ENCODE assay signal across 37 cellular contexts in the genomic region with DNA sequence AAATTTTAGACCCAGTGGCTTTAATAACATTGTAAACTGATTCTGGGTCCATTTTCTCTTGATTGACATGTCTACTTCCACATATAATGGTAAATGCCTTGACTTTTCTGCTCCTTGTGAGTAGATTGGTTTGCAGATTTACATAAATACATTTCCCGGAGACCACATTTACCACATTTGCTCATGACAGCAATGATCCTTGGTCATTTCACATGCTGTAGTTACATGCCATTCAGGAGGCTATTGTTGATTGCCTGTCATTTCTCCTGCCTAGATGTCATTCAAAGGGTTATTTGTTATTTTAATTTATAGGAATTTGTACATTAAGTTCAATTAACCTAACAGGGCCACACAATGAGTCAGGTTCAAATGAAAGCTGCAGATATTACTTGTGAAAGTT.
"Had no signal": no experiment of that assay in that cellular context is flagged by ENCODE, and none has a peak within 500 bp of the region (broad histone marks: within the 10 kb centered on the region; RNA-seq: fewer than 3 reads in every experiment).

No MANE protein-coding gene starts in this region.

- H3K36me3 Mint-ChIP-seq: activated naive CD4-positive, alpha-beta T cell treated with anti-CD3 and anti-CD28 coated beads, Interleukin-2, amount 50 U/mL, for 24 hours; activated naive CD8-positive, alpha-beta T cell treated with anti-CD3 and anti-CD28 coated beads, Interleukin-2, amount 10 ng/mL, durations not matched to agents 7 days and 5 days had no signal

- H3K36me3 ChIP-seq: ascending aorta, breast epithelium, MG63, Peyer's patch had no signal

- H3K9me3 ChIP-seq: ascending aorta, body of pancreas, breast epithelium, MG63, Peyer's patch had no signal

- H3K27ac Mint-ChIP-seq: activated CD4-positive, alpha-beta T cell treated with anti-CD3 and anti-CD28 coated beads, Interleukin-2, amount 10 ng/mL, durations not matched to agents 24 days and 14 days; activated CD8-positive, alpha-beta T cell treated with anti-CD3 and anti-CD28 coated beads for 36 hours; activated naive CD4-positive, alpha-beta T cell treated with anti-CD3 and anti-CD28 coated beads, Interleukin-2, amount 50 U/mL, for 24 hours; activated naive CD8-positive, alpha-beta T cell treated with anti-CD3 and anti-CD28 coated beads, Interleukin-2, amount 10 ng/mL, durations not matched to agents 7 days and 5 days; activated T-cell treated with anti-CD3 and anti-CD28 coated beads, Interleukin-2, amount 50 U/mL, for 72 hours; activated T-helper 2 cell treated with anti-CD3 and anti-CD28 coated beads, Interferon-gamma antibody, Interleukin-2, Interleukin-4, amounts not matched to agents 10 μg/mL and 5 μg/mL and 100 μg/mL, durations not matched to agents 14 hours and 24 hours and 36 hours had no signal

- H3K27me3 ChIP-seq: ascending aorta, body of pancreas, breast epithelium, MG63, Peyer's patch had no signal

- H3K4me3 Mint-ChIP-seq: activated CD4-positive, alpha-beta T cell treated with anti-CD3 and anti-CD28 coated beads, Interleukin-2, amount 10 ng/mL, durations not matched to agents 24 days and 14 days; activated CD8-positive, alpha-beta T cell treated with anti-CD3 and anti-CD28 coated beads for 36 hours; activated naive CD4-positive, alpha-beta T cell treated with anti-CD3 and anti-CD28 coated beads, Interleukin-2, amount 50 U/mL, for 24 hours; activated naive CD8-positive, alpha-beta T cell treated with anti-CD3 and anti-CD28 coated beads, Interleukin-2, amount 10 ng/mL, durations not matched to agents 7 days and 5 days; activated T-cell treated with anti-CD3 and anti-CD28 coated beads, Interleukin-2, amount 50 U/mL, for 72 hours had no signal

- H3K4me1 ChIP-seq: ascending aorta, body of pancreas, breast epithelium, Peyer's patch had no signal

- DNase-seq: activated CD4-positive, alpha-beta T cell treated with anti-CD3 and anti-CD28 coated beads, Interleukin-2, amount 10 ng/mL, durations not matched to agents 24 days and 14 days; activated CD4-positive, alpha-beta T cell treated with anti-CD3 and anti-CD28 coated beads, Interleukin-2, amount 50 U/mL, for 4 hours; activated CD8-positive, alpha-beta T cell treated with anti-CD3 and anti-CD28 coated beads for 36 hours; activated gamma-delta T cell; activated naive CD4-positive, alpha-beta T cell treated with Interleukin-2 at 50 U/mL for 16 hours; activated naive CD8-positive, alpha-beta T cell treated with anti-CD3 and anti-CD28 coated beads, Interleukin-2, amount 10 ng/mL, durations not matched to agents 7 days and 5 days; activated T-cell treated with anti-CD3 and anti-CD28 coated beads, Interleukin-2, amount 50 U/mL, for 1 hour; activated T-cell treated with anti-CD3 and anti-CD28 coated beads, Interleukin-2, amount 50 U/mL, for 72 hours; amygdala; body of pancreas; cerebellar nuclear complex; cortex of kidney; Karpas-422; KBM-7; MG63; NCI-H1048; NCI-H1105 treated with DMSO at 0.1 percent for 48 hours; NCI-H146; NCI-H187; NCI-H2029 treated with DMSO at 0.1 percent for 48 hours; NCI-H2107; NCI-H2171; NCI-H510A; NCI-H526; NCI-H748 treated with DMSO at 0.1 percent for 48 hours; PC-3; Peyer's patch; RPMI8226; SIG-M5; T-helper 1 cell; T-helper 2 cell; T-helper 9 cell had no signal

- H3K9me3 Mint-ChIP-seq: activated naive CD8-positive, alpha-beta T cell treated with anti-CD3 and anti-CD28 coated beads, Interleukin-2, amount 10 ng/mL, durations not matched to agents 7 days and 5 days had no signal

- H3K4me3 ChIP-seq: ascending aorta, body of pancreas, breast epithelium, MG63, Peyer's patch had no signal

- H3K27ac ChIP-seq: ascending aorta, body of pancreas, breast epithelium, Peyer's patch had no signal

- H3K27me3 Mint-ChIP-seq: activated CD4-positive, alpha-beta T cell treated with anti-CD3 and anti-CD28 coated beads, Interleukin-2, amount 10 ng/mL, durations not matched to agents 24 days and 14 days; activated CD8-positive, alpha-beta T cell treated with anti-CD3 and anti-CD28 coated beads for 36 hours; activated naive CD4-positive, alpha-beta T cell treated with anti-CD3 and anti-CD28 coated beads, Interleukin-2, amount 50 U/mL, for 24 hours; activated naive CD8-positive, alpha-beta T cell treated with anti-CD3 and anti-CD28 coated beads, Interleukin-2, amount 10 ng/mL, durations not matched to agents 7 days and 5 days had no signal

- ATAC-seq: activated CD8-positive, alpha-beta T cell treated with anti-CD3 and anti-CD28 coated beads for 36 hours; activated T-cell treated with anti-CD3 and anti-CD28 coated beads, Interleukin-2, amount 50 U/mL, for 72 hours; body of pancreas; PC-3; SK-N-SH treated with all-trans-retinoic acid at 6 μM for 48 hours had no signal

- H3K4me1 Mint-ChIP-seq: activated CD4-positive, alpha-beta T cell treated with anti-CD3 and anti-CD28 coated beads, Interleukin-2, amount 10 ng/mL, durations not matched to agents 24 days and 14 days; activated naive CD4-positive, alpha-beta T cell treated with anti-CD3 and anti-CD28 coated beads, Interleukin-2, amount 50 U/mL, for 24 hours; activated naive CD8-positive, alpha-beta T cell treated with anti-CD3 and anti-CD28 coated beads, Interleukin-2, amount 10 ng/mL, durations not matched to agents 7 days and 5 days had no signal
